ENCODE assay signal across 18 cellular contexts in the genomic region with DNA sequence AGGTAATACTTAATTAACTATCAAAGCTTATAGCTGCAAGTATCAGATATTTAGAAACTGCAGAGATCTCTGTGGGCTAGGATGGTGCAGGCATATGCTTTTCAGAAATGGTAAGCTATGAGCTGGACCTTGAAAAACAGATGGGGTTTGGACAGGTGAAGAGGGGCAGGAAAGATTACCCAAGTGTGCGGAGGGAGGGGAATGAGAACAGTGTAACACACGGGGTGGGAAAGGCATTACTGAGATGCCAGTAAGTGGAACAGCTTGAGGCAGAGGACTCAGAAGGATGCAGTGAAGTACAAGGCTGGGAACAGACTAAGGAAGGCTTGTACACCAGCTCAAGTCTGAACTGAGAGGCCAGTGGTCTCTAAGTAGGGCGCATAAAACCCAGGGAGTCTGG. TPM values are rescaled to one million over a fixed set of nuclear protein-coding genes. Genes with fewer than 3 reads are reported as not detected.
DNase-seq lines count a peak whose midpoint lies in the region; ATAC-seq and TF ChIP-seq lines count a peak whose summit lies in the region.
"Had no signal": no experiment of that assay in that cellular context is flagged by ENCODE, and none has a peak within 500 bp of the region (broad histone marks: within the 10 kb centered on the region; RNA-seq: fewer than 3 reads in every experiment).

No MANE protein-coding gene starts in this region.

- POLR2A ChIA-PET in CD4-positive, alpha-beta memory T cell (lab: Charles Lee; ENCODE audit: partially characterized antibody): interaction anchor here (0.8 kb wide), 1 partner anchor 12 kb away, joined by 3 read pairs; no protein-coding TSS in a partner anchor
- POLR2A ChIA-PET in HEK293 (lab: Yijun Ruan, JAX): interaction anchor here (1.2 kb wide), 1 partner anchor 22 kb away, joined by 3 read pairs; no protein-coding TSS in a partner anchor
- POLR2A ChIA-PET in naive thymus-derived CD8-positive, alpha-beta T cell (lab: Charles Lee): interaction anchor here (1.2 kb wide), 2 partner anchors 16 to 35 kb away, joined by 5 read pairs; no protein-coding TSS in a partner anchor

- peaks cover 14 to 23% (median 19%) of the 10 kb centered on the region in 4 donors for H3K4me1 Mint-ChIP-seq in CD4-positive, alpha-beta memory T cell
- H3K4me1 Mint-ChIP-seq in activated T-helper 2 cell treated with anti-CD3 and anti-CD28 coated beads, Interferon-gamma antibody, Interleukin-2, Interleukin-4, amounts not matched to agents 10 μg/mL and 5 μg/mL and 100 μg/mL, durations not matched to agents 14 hours and 24 hours and 36 hours (ENCODE audit: low read depth): peaks cover 15% of the 10 kb centered on the region
- H3K4me1 Mint-ChIP-seq in naive thymus-derived CD8-positive, alpha-beta T cell: peaks cover 10 to 30% (median 25%) of the 10 kb centered on the region in 4 donors

- TF ChIP-seq CTCF in HEK293 (tag by site-specific recombination; IDR thresholded peaks at IDR 0.05): no peak

- H3K4me3 ChIP-seq in CD4-positive, alpha-beta memory T cell (ENCODE audit: low read length in 2 of 2): no peak overlapping the region
- H3K4me3 ChIP-seq in HEK293 (ENCODE audit: low read depth, low read length): no peak overlapping the region
- H3K4me3 ChIP-seq: K562, skin epidermis had no signal

- peaks cover 6% of the 10 kb centered on the region for H3K4me1 ChIP-seq in CD4-positive, alpha-beta memory T cell (ENCODE audit: insufficient read depth, low read length)
- peaks cover 5% of the 10 kb centered on the region for H3K4me1 ChIP-seq in HEK293 (ENCODE audit: control insufficient read depth, insufficient read depth, low read length)

- H3K36me3 Mint-ChIP-seq in CD4-positive, alpha-beta memory T cell: peaks cover 66 to 76% of the 10 kb centered on the region in 2 donors
- peaks cover 76% of the 10 kb centered on the region for H3K36me3 Mint-ChIP-seq in activated T-helper 2 cell treated with anti-CD3 and anti-CD28 coated beads, Interferon-gamma antibody, Interleukin-2, Interleukin-4, amounts not matched to agents 10 μg/mL and 5 μg/mL and 100 μg/mL, durations not matched to agents 14 hours and 24 hours and 36 hours (ENCODE audit: low read depth)
- H3K36me3 Mint-ChIP-seq in naive thymus-derived CD8-positive, alpha-beta T cell: peaks cover 11 to 87% (median 13%) of the 10 kb centered on the region in 3 donors

- no peak for DNase-seq in CD4-positive, alpha-beta memory T cell
- no peak for DNase-seq in activated T-helper 2 cell treated with anti-CD3 and anti-CD28 coated beads, Interferon-gamma antibody, Interleukin-2, Interleukin-4, amounts not matched to agents 10 μg/mL and 5 μg/mL and 100 μg/mL, durations not matched to agents 14 hours and 24 hours and 36 hours (ENCODE audit: low spot score)
- no peak for DNase-seq in naive thymus-derived CD8-positive, alpha-beta T cell
- DNase-seq in GOT3 (lab: John Stamatoyannopoulos, UW) (no peak), NCI-H1930 (lab: John Stamatoyannopoulos, UW) (no peak)
- DNase-seq: AML-193; cortex of kidney; foreskin melanocyte; NCI-H2029 treated with DMSO at 0.1 percent for 48 hours; NCI-H446 treated with DMSO at 0.1 percent for 48 hours; posterior cingulate gyrus; stimulated activated CD4-positive, alpha-beta T cell treated with anti-CD3 and anti-CD28 coated beads, Interleukin-2, amount 100 ng/mL, for 48 hours had no signal

- intact Hi-C loops in CD4-positive, alpha-beta memory T cell (cut with micrococcal nuclease): loop anchor here (2.0 kb wide), 1 partner anchor 16 kb away; no protein-coding TSS in a partner anchor
- intact Hi-C loops in activated T-helper 2 cell treated with anti-CD3 and anti-CD28 coated beads, Interferon-gamma antibody, Interleukin-2, Interleukin-4, amounts not matched to agents 10 μg/mL and 5 μg/mL and 100 μg/mL, durations not matched to agents 14 hours and 24 hours and 36 hours (cut with micrococcal nuclease): no loop called here

- H3K27me3 Mint-ChIP-seq in CD4-positive, alpha-beta memory T cell: no peaks in the 10 kb centered on the region
- H3K27me3 Mint-ChIP-seq in activated T-helper 2 cell treated with anti-CD3 and anti-CD28 coated beads, Interferon-gamma antibody, Interleukin-2, Interleukin-4, amounts not matched to agents 10 μg/mL and 5 μg/mL and 100 μg/mL, durations not matched to agents 14 hours and 24 hours and 36 hours (ENCODE audit: low read depth): no peaks in the 10 kb centered on the region
- H3K27me3 Mint-ChIP-seq in naive thymus-derived CD8-positive, alpha-beta T cell: no peaks in the 10 kb centered on the region

- peak overlapping the region in 1 of 8 donors; percentile 7 for H3K4me3 Mint-ChIP-seq in CD4-positive, alpha-beta memory T cell
- H3K4me3 Mint-ChIP-seq in activated T-helper 2 cell treated with anti-CD3 and anti-CD28 coated beads, Interferon-gamma antibody, Interleukin-2, Interleukin-4, amounts not matched to agents 10 μg/mL and 5 μg/mL and 100 μg/mL, durations not matched to agents 14 hours and 24 hours and 36 hours (ENCODE audit: low read depth): no peak overlapping the region
- peak overlapping the region in 2 of 10 donors; percentile 8 to 44 for H3K4me3 Mint-ChIP-seq in naive thymus-derived CD8-positive, alpha-beta T cell

- peak overlapping the region; percentile 49 to 95 (median 80) for H3K27ac Mint-ChIP-seq in CD4-positive, alpha-beta memory T cell
- peak overlapping the region; percentile 8 for H3K27ac Mint-ChIP-seq in activated T-helper 2 cell treated with anti-CD3 and anti-CD28 coated beads, Interferon-gamma antibody, Interleukin-2, Interleukin-4, amounts not matched to agents 10 μg/mL and 5 μg/mL and 100 μg/mL, durations not matched to agents 14 hours and 24 hours and 36 hours
- H3K27ac Mint-ChIP-seq in naive thymus-derived CD8-positive, alpha-beta T cell: peak overlapping the region; percentile 45 to 95 (median 84)

- CTCF ChIA-PET in CD4-positive, alpha-beta memory T cell (lab: Charles Lee; ENCODE audit: partially characterized antibody): no interaction called here
- CTCF ChIA-PET in HEK293 (lab: Yijun Ruan, JAX): interaction anchor here (0.6 to 1.8 kb wide), 3 partner anchors 11 to 400 kb away, joined by 3 to 9 read pairs (median 5); no protein-coding TSS in a partner anchor

- H3K36me3 ChIP-seq in CD4-positive, alpha-beta memory T cell (ENCODE audit: insufficient read depth, low read length): peaks cover 74% of the 10 kb centered on the region
- peaks cover 62 to 95% of the 10 kb centered on the region in 2 experiments for H3K36me3 ChIP-seq in HEK293 (ENCODE audit: control insufficient read depth in 2 of 2, insufficient read depth in 1 of 2, low read length in 2 of 2)

- H3K9me3 ChIP-seq in CD4-positive, alpha-beta memory T cell (ENCODE audit: control insufficient read depth in 1 of 2, low read length in 2 of 2): no peaks in the 10 kb centered on the region
- H3K9me3 ChIP-seq in HEK293 (ENCODE audit: control insufficient read depth, insufficient read depth, low read depth, low read length): no peaks in the 10 kb centered on the region

- H3K9me3 Mint-ChIP-seq in CD4-positive, alpha-beta memory T cell: no peaks in the 10 kb centered on the region
- H3K9me3 Mint-ChIP-seq in activated T-helper 2 cell treated with anti-CD3 and anti-CD28 coated beads, Interferon-gamma antibody, Interleukin-2, Interleukin-4, amounts not matched to agents 10 μg/mL and 5 μg/mL and 100 μg/mL, durations not matched to agents 14 hours and 24 hours and 36 hours: no peaks in the 10 kb centered on the region
- no peaks in the 10 kb centered on the region for H3K9me3 Mint-ChIP-seq in naive thymus-derived CD8-positive, alpha-beta T cell

- H3K27me3 ChIP-seq in CD4-positive, alpha-beta memory T cell (ENCODE audit: insufficient read depth, low read length): no peaks in the 10 kb centered on the region

- no peak for ATAC-seq in naive thymus-derived CD8-positive, alpha-beta T cell
- ATAC-seq in GM21515 (IDR thresholded peaks at IDR 0.05; ENCODE audit: unreplicated experiment): no peak
- ATAC-seq: K562 had no signal

- H3K27ac ChIP-seq in CD4-positive, alpha-beta memory T cell (ENCODE audit: low read depth, low read length): no peak overlapping the region
- no peak overlapping the region for H3K27ac ChIP-seq in HEK293 (ENCODE audit: extremely low read depth, low read depth, low read length)
- H3K27ac ChIP-seq: RWPE1 had no signal

RNA-seq across cellular contexts. Expression of a gene that starts 22.1 kb away (rescaled TPM):
- not detected for total RNA-seq in CD4-positive, alpha-beta memory T cell
- polyA plus RNA-seq in CD4-positive, alpha-beta memory T cell: not detected
- 0.02 TPM in 1 of 2 replicates, not detected in the other for total RNA-seq in activated T-helper 2 cell treated with anti-CD3 and anti-CD28 coated beads, Interferon-gamma antibody, Interleukin-2, Interleukin-4, amounts not matched to agents 10 μg/mL and 5 μg/mL and 100 μg/mL, durations not matched to agents 14 hours and 24 hours and 36 hours
- total RNA-seq in naive thymus-derived CD8-positive, alpha-beta T cell: 1 to 10 TPM; 7.1 to 8.2 TPM
- 1 to 10 TPM in 1 of 3 donors, under 1 TPM in 1, not detected in 1; 0.74 to 1.6 TPM for polyA plus RNA-seq in naive thymus-derived CD8-positive, alpha-beta T cell

RNA-seq across cellular contexts. Expression of a gene that starts 23.1 kb away (rescaled TPM):
- 10 to 100 TPM; 86.5 to 92.4 TPM for total RNA-seq in CD4-positive, alpha-beta memory T cell
- 10 to 100 TPM; 59.1 to 84.9 TPM for polyA plus RNA-seq in CD4-positive, alpha-beta memory T cell
- total RNA-seq in activated T-helper 2 cell treated with anti-CD3 and anti-CD28 coated beads, Interferon-gamma antibody, Interleukin-2, Interleukin-4, amounts not matched to agents 10 μg/mL and 5 μg/mL and 100 μg/mL, durations not matched to agents 14 hours and 24 hours and 36 hours: 188 and 194 TPM in 2 replicates
- 10 to 100 TPM; 79.7 to 80.5 TPM for total RNA-seq in naive thymus-derived CD8-positive, alpha-beta T cell
- 10 to 100 TPM; 53.3 to 79.1 (median 64.5) TPM for polyA plus RNA-seq in naive thymus-derived CD8-positive, alpha-beta T cell

RNA-seq across cellular contexts. Expression of a gene that starts 25.3 kb away (rescaled TPM):
- total RNA-seq in CD4-positive, alpha-beta memory T cell: not detected
- polyA plus RNA-seq in CD4-positive, alpha-beta memory T cell: under 1 TPM in 1 of 2 donors, not detected in 1; 0.37 TPM
- total RNA-seq in activated T-helper 2 cell treated with anti-CD3 and anti-CD28 coated beads, Interferon-gamma antibody, Interleukin-2, Interleukin-4, amounts not matched to agents 10 μg/mL and 5 μg/mL and 100 μg/mL, durations not matched to agents 14 hours and 24 hours and 36 hours: 10.7 and 14.5 TPM in 2 replicates
- total RNA-seq in naive thymus-derived CD8-positive, alpha-beta T cell: not detected
- polyA plus RNA-seq in naive thymus-derived CD8-positive, alpha-beta T cell: under 1 TPM in 1 of 3 donors, not detected in 2; 0.70 TPM
- total RNA-seq: K562 had no signal

RNA-seq across cellular contexts. Expression of a gene that starts 29.7 kb away (rescaled TPM):
- under 1 TPM in 1 of 2 experiments, not detected in 1; 0.35 TPM for total RNA-seq in CD4-positive, alpha-beta memory T cell
- polyA plus RNA-seq in CD4-positive, alpha-beta memory T cell: 1 to 10 TPM in 1 of 2 donors, not detected in 1; 1.0 TPM
- 10.3 and 14.1 TPM in 2 replicates for total RNA-seq in activated T-helper 2 cell treated with anti-CD3 and anti-CD28 coated beads, Interferon-gamma antibody, Interleukin-2, Interleukin-4, amounts not matched to agents 10 μg/mL and 5 μg/mL and 100 μg/mL, durations not matched to agents 14 hours and 24 hours and 36 hours
- under 1 TPM in 1 of 2 experiments, not detected in 1; 0.21 TPM for total RNA-seq in naive thymus-derived CD8-positive, alpha-beta T cell
- 1 to 10 TPM in 2 of 3 donors, not detected in 1; 1.9 to 4.6 TPM for polyA plus RNA-seq in naive thymus-derived CD8-positive, alpha-beta T cell
- total RNA-seq: epithelial cell of proximal tubule had no signal
- polyA plus RNA-seq: K562 had no signal

RNA-seq across cellular contexts. Expression of a gene that starts 48.6 kb away (rescaled TPM):
- 1 to 10 TPM; 9.6 to 9.7 TPM for total RNA-seq in CD4-positive, alpha-beta memory T cell
- 1 to 10 TPM; 1.0 to 1.1 TPM for polyA plus RNA-seq in CD4-positive, alpha-beta memory T cell
- total RNA-seq in activated T-helper 2 cell treated with anti-CD3 and anti-CD28 coated beads, Interferon-gamma antibody, Interleukin-2, Interleukin-4, amounts not matched to agents 10 μg/mL and 5 μg/mL and 100 μg/mL, durations not matched to agents 14 hours and 24 hours and 36 hours: 6.9 and 7.4 TPM in 2 replicates
- 10 to 100 TPM; 11.9 to 12.5 TPM for total RNA-seq in naive thymus-derived CD8-positive, alpha-beta T cell
- under 1 TPM; 0.16 to 0.64 (median 0.63) TPM for polyA plus RNA-seq in naive thymus-derived CD8-positive, alpha-beta T cell

Comparison
In these comparisons a context has a peak if more than half of its experiments do, and no peak if none do; other contexts are left out.
1. H3K27ac Mint-ChIP-seq: peak in every context shown above with its lines; median percentile 84 in naive thymus-derived CD8-positive, alpha-beta T cell; 80 in CD4-positive, alpha-beta memory T cell; 8 in activated T-helper 2 cell treated with anti-CD3 and anti-CD28 coated beads, Interferon-gamma antibody, Interleukin-2, Interleukin-4, amounts not matched to agents 10 μg/mL and 5 μg/mL and 100 μg/mL, durations not matched to agents 14 hours and 24 hours and 36 hours.